Comparison of ENCODE assay signal across 21 cellular contexts in genomic region chr4:86247906-86248305, GRCh38.
DNase-seq lines count a peak whose midpoint lies in the region; ATAC-seq and TF ChIP-seq lines count a peak whose summit lies in the region.
"Had no signal": no experiment of that assay in that cellular context is flagged by ENCODE, and none has a peak within 500 bp of the region (broad histone marks: within the 10 kb centered on the region; RNA-seq: fewer than 3 reads in every experiment).

No MANE protein-coding gene starts in this region.

- TF ChIP-seq EP300 in tibial nerve (IDR thresholded peaks at IDR 0.05), result no peak

- no peak for ATAC-seq in activated CD4-positive, alpha-beta T cell treated with anti-CD3 and anti-CD28 coated beads for 36 hours
- ATAC-seq in GM21381 (IDR thresholded peaks at IDR 0.05; ENCODE audit: unreplicated experiment), result no peak
- ATAC-seq: A549; CD8-positive, alpha-beta T cell; GM12878; GM23338; HCT116 had no signal

- H3K4me1 ChIP-seq in tibial nerve, result no peaks in the 10 kb centered on the region
- H3K4me1 ChIP-seq: A549, Caco-2 had no signal

- H3K9me3 Mint-ChIP-seq in activated CD4-positive, alpha-beta T cell treated with anti-CD3 and anti-CD28 coated beads for 36 hours (ENCODE audit: low read depth), result peaks cover 2% of the 10 kb centered on the region
- H3K9me3 Mint-ChIP-seq: CD8-positive, alpha-beta T cell; GM23338; H9 had no signal

- H3K4me1 Mint-ChIP-seq in activated CD4-positive, alpha-beta T cell treated with anti-CD3 and anti-CD28 coated beads for 36 hours, result no peaks in the 10 kb centered on the region
- H3K4me1 Mint-ChIP-seq: GM23338, H9 had no signal

- H3K36me3 Mint-ChIP-seq in activated CD4-positive, alpha-beta T cell treated with anti-CD3 and anti-CD28 coated beads for 36 hours (ENCODE audit: low read depth), result no peaks in the 10 kb centered on the region
- H3K36me3 Mint-ChIP-seq: CD8-positive, alpha-beta T cell had no signal

- H3K36me3 ChIP-seq in WERI-Rb-1 (no peaks in the 10 kb centered on the region), tibial nerve (no peaks in the 10 kb centered on the region)

- DNase-seq in DMS 273 (lab: John Stamatoyannopoulos, UW; ENCODE audit: unreplicated experiment), result peak; percentile 3
- DNase-seq in GM12865 (ENCODE audit: low read depth), result peak; percentile 57
- peak; percentile 11 for DNase-seq in amniotic epithelial cell (ENCODE audit: low read depth)
- peak; percentile 26 for DNase-seq in superior temporal gyrus (ENCODE audit: extremely low spot score)
- no peak for DNase-seq in WERI-Rb-1
- DNase-seq in tibial nerve (ENCODE audit: low spot score in 2 of 2), result no peak
- DNase-seq in activated CD4-positive, alpha-beta T cell treated with anti-CD3 and anti-CD28 coated beads for 36 hours, result no peak
- DNase-seq: 8988T; ACHN; C1 segment of cervical spinal cord; Caco-2; CD8-positive, alpha-beta T cell; DMS53; DMS79 treated with DMSO at 0.1 percent for 48 hours; GF-D8; H9 had no signal

- no peak overlapping the region for H3K4me3 Mint-ChIP-seq in activated CD4-positive, alpha-beta T cell treated with anti-CD3 and anti-CD28 coated beads for 36 hours
- H3K4me3 Mint-ChIP-seq: CD8-positive, alpha-beta T cell; GM23338; H9 had no signal

- CTCF ChIA-PET in activated CD4-positive, alpha-beta T cell treated with anti-CD3 and anti-CD28 coated beads for 36 hours (lab: Charles Lee), result no interaction called here

- intact Hi-C loops in activated CD4-positive, alpha-beta T cell treated with anti-CD3 and anti-CD28 coated beads for 36 hours (cut with DNase I, micrococcal nuclease), result no loop called here

- WGBS in tibial nerve, 2 donors, result 91 to 93% methylated on average over 3 of the region's 3 CpGs

- no peak overlapping the region for H3K27ac Mint-ChIP-seq in activated CD4-positive, alpha-beta T cell treated with anti-CD3 and anti-CD28 coated beads for 36 hours
- H3K27ac Mint-ChIP-seq: CD8-positive, alpha-beta T cell; GM23338 had no signal

- no peak overlapping the region for H3K27ac ChIP-seq in WERI-Rb-1
- H3K27ac ChIP-seq in tibial nerve, result no peak overlapping the region
- H3K27ac ChIP-seq: A549 had no signal

- H3K4me3 ChIP-seq in GM12865 (ENCODE audit: low read depth, low read length), result no peak overlapping the region
- H3K4me3 ChIP-seq in WERI-Rb-1 (ENCODE audit: low read depth, low read length), result no peak overlapping the region
- H3K4me3 ChIP-seq in tibial nerve, result no peak overlapping the region
- H3K4me3 ChIP-seq: A549, GM12878, GM23338 had no signal

- H3K27me3 ChIP-seq in WERI-Rb-1 (ENCODE audit: insufficient read depth, low read depth, severe bottlenecking), result no peaks in the 10 kb centered on the region
- no peaks in the 10 kb centered on the region for H3K27me3 ChIP-seq in tibial nerve

- TF ChIP-seq POLR2A in tibial nerve (IDR thresholded peaks at IDR 0.05), result no peak

- TF ChIP-seq CTCF in GM12865 (IDR thresholded peaks at IDR 0.05; ENCODE audit: insufficient read depth, low read depth, low read length, missing control alignments) (no peak), WERI-Rb-1 (IDR thresholded peaks at IDR 0.05; ENCODE audit: low read depth, low read length) (no peak), tibial nerve (IDR thresholded peaks at IDR 0.05) (no peak)

- H3K9me3 ChIP-seq in WERI-Rb-1 (ENCODE audit: severe bottlenecking) (no peaks in the 10 kb centered on the region), tibial nerve (peaks cover 0 to 5% (median 0%) of the 10 kb centered on the region in 4 donors)
- H3K9me3 ChIP-seq: A549, Caco-2 had no signal

- no peaks in the 10 kb centered on the region for H3K27me3 Mint-ChIP-seq in activated CD4-positive, alpha-beta T cell treated with anti-CD3 and anti-CD28 coated beads for 36 hours

- POLR2A ChIA-PET in activated CD4-positive, alpha-beta T cell treated with anti-CD3 and anti-CD28 coated beads for 36 hours (lab: Charles Lee), result no interaction called here

Comparison
In these comparisons a context has a peak if more than half of its experiments do, and no peak if none do; other contexts are left out.
1. DNase-seq: peak in DMS 273 (single experiment), GM12865 (single experiment), amniotic epithelial cell (single experiment) and superior temporal gyrus (single experiment); none in WERI-Rb-1 (single experiment), tibial nerve (0 of 2) and activated CD4-positive, alpha-beta T cell treated with anti-CD3 and anti-CD28 coated beads for 36 hours (single experiment).